In genomic region chrX:22365460-22365859, GRCh38 we compare ENCODE assay signal across 16 cellular contexts.
A peak's percentile ranks its signal among the peaks of the same experiment; 100 is the strongest.
DNase-seq lines count a peak whose midpoint lies in the region; ATAC-seq, FAIRE-seq and TF ChIP-seq lines count a peak whose summit lies in the region.
"Had no signal": no experiment of that assay in that cellular context is flagged by ENCODE, and none has a peak within 500 bp of the region (broad histone marks: within the 10 kb centered on the region; RNA-seq: fewer than 3 reads in every experiment).

No MANE protein-coding gene starts in this region.

- ATAC-seq in HG03469 (IDR thresholded peaks at IDR 0.05; ENCODE audit: unreplicated experiment), result no peak
- ATAC-seq: upper lobe of right lung had no signal

- H3K4me3 ChIP-seq in AG04449 (ENCODE audit: low read depth, low read length), result no peak overlapping the region
- H3K4me3 ChIP-seq: SJCRH30, upper lobe of right lung had no signal

- no peak for TF ChIP-seq CTCF in AG04449 (IDR thresholded peaks at IDR 0.05; ENCODE audit: insufficient read depth, low read length, missing control alignments)

- DNase-seq in AG04449 (ENCODE audit: low read depth, low spot score) (peak; percentile 52), HTR-8/SVneo (ENCODE audit: insufficient read length, low spot score) (peak; percentile 46), astrocyte of the hippocampus (ENCODE audit: low read depth, low spot score) (peak; percentile 67), foreskin melanocyte (peak; percentile 28), NCI-H748 (lab: John Stamatoyannopoulos, UW; ENCODE audit: unreplicated experiment) (no peak), NCI-H1105 (lab: John Stamatoyannopoulos, UW) (no peak), NCI-H2029 (lab: John Stamatoyannopoulos, UW) (no peak)
- DNase-seq: activated CD8-positive, alpha-beta memory T cell treated with anti-CD3 and anti-CD28 coated beads, Interleukin-2, amount 50 U/mL, for 48 hours; activated naive CD8-positive, alpha-beta T cell treated with anti-CD3 and anti-CD28 coated beads, Interleukin-2, amount 10 ng/mL, durations not matched to agents 7 days and 5 days; AML-193; NCI-H1092; NCI-H69; SJCRH30; upper lobe of right lung; WERI-Rb-1 had no signal

- POLR2A ChIA-PET in AG04449 (lab: Yijun Ruan, JAX), result no interaction called here

- FAIRE-seq in HTR-8/SVneo (lab: Jason Lieb, UNC), result peak; percentile 98

- CTCF ChIA-PET in AG04449 (lab: Yijun Ruan, JAX), result no interaction called here

Comparison
In these comparisons a context has a peak if more than half of its experiments do, and no peak if none do; other contexts are left out.
1. DNase-seq: peak in AG04449 (single experiment), HTR-8/SVneo (single experiment), astrocyte of the hippocampus (single experiment) and foreskin melanocyte (single experiment); none in NCI-H748 (single experiment), NCI-H1105 (single experiment) and NCI-H2029 (single experiment).